8 cellular contexts compared by ENCODE assay signal in the genomic region with DNA sequence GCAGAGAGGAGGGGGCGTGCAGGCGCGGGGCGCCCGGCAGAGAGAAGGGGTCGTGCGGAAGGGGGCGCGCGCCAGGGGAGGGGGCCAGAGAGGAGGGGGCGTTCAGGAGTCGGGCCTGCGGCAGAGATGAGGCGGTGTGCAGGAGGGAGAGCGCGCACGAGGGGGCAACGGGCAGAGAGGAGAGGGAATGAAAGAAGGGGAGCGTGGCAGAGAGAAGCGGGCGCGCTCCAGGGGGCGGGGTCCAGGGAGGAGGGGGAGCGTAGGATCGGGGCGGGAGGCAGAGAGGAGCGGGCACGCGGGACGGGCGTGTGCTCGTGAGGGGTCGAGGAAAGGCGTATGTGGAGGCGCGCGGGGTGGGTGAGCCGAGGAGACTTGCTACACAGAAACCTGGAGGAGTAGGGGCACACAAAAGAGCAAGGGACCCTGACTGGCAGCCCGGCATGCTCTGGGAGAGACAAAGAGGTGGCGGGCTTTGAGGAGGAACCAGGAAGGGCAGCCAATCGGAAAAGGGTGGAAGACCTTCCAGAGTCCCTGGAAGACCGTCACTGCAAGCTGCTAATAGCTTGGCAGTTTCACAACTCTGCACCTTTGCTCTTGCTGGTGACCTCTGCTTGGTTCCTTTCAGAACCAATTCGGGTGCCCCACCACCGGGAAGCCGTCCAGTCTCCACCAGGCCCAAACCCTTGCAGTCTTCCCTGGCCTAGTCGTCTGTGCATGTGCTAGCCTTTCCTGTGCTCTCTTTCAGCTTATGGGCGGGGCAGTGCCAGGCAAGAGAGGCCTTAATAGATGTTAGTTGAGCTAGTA. TPM values are rescaled to one million over a fixed set of nuclear protein-coding genes. Genes with fewer than 3 reads are reported as not detected.
DNase-seq lines count a peak whose midpoint lies in the region; TF ChIP-seq lines count a peak whose summit lies in the region.

No MANE protein-coding gene starts in this region.

- H3K9me3 Mint-ChIP-seq in osteocyte (ENCODE audit: unreplicated experiment): no peaks in the 10 kb centered on the region

- H3K4me1 ChIP-seq in esophagus squamous epithelium: peaks cover 15 to 18% (median 16%) of the 10 kb centered on the region in 3 donors

- H3K36me3 Mint-ChIP-seq in osteocyte (ENCODE audit: unreplicated experiment): no peaks in the 10 kb centered on the region

- H3K4me3 ChIP-seq in esophagus squamous epithelium: peak overlapping the region in 3 of 4 donors; percentile 44 to 62 (median 47)
- H3K4me3 ChIP-seq in MG63: no peak overlapping the region

- 6 to 7% methylated on average over 40 to 44 of the region's 47 CpGs for WGBS in esophagus squamous epithelium, 2 donors

- TF ChIP-seq CTCF in esophagus squamous epithelium (IDR thresholded peaks at IDR 0.05): no peak
- no peak for TF ChIP-seq CTCF in osteocyte (IDR thresholded peaks at IDR 0.05)

- H3K36me3 ChIP-seq in esophagus squamous epithelium (no peaks in the 10 kb centered on the region), MG63 (no peaks in the 10 kb centered on the region)

- peaks cover 58% of the 10 kb centered on the region for H3K27me3 Mint-ChIP-seq in osteocyte (ENCODE audit: unreplicated experiment)

- no peak for TF ChIP-seq POLR2A in esophagus squamous epithelium (IDR thresholded peaks at IDR 0.05)

- H3K9me3 ChIP-seq in esophagus squamous epithelium (no peaks in the 10 kb centered on the region), MG63 (no peaks in the 10 kb centered on the region)

- intact Hi-C loops in esophagus squamous epithelium (cut with DNase I): no loop called here

- DNase-seq in DMS153 (lab: John Stamatoyannopoulos, UW) (peak; percentile 73), NCI-H69 (lab: John Stamatoyannopoulos, UW) (peak; percentile 44), esophagus squamous epithelium (lab: John Stamatoyannopoulos, UW) (no peak), osteocyte (ENCODE audit: extremely low spot score, unreplicated experiment) (no peak), AG20443 (ENCODE audit: low spot score) (no peak), NOMO-1 treated with dmso at 0.1 percent for 144 hours (lab: John Stamatoyannopoulos, UW; ENCODE audit: unreplicated experiment) (no peak), MG63 (no peak)
- DNase-seq in stimulated activated CD4-positive, alpha-beta T cell treated with anti-CD3 and anti-CD28 coated beads, Interleukin-4, amount 100 ng/mL, for 1 hour: no peak

- no peak overlapping the region for H3K27ac ChIP-seq in esophagus squamous epithelium

- H3K27ac Mint-ChIP-seq in osteocyte (ENCODE audit: unreplicated experiment): no peak overlapping the region

- peaks cover 0 to 44% (median 0%) of the 10 kb centered on the region in 4 donors for H3K27me3 ChIP-seq in esophagus squamous epithelium
- H3K27me3 ChIP-seq in MG63: no peaks in the 10 kb centered on the region

- H3K4me1 Mint-ChIP-seq in osteocyte (ENCODE audit: unreplicated experiment): peaks cover 6% of the 10 kb centered on the region

- peak overlapping the region; percentile 75 for H3K4me3 Mint-ChIP-seq in osteocyte (ENCODE audit: unreplicated experiment)

RNA-seq across cellular contexts. Expression of a gene that starts 0.6 kb away (rescaled TPM):
- under 1 TPM in 1 of 4 donors, not detected in 3; 0.15 TPM for total RNA-seq in esophagus squamous epithelium
- total RNA-seq in osteocyte: not detected in 2 replicates
- not detected in 2 replicates for total RNA-seq in MG63 (2014; rRNA removed; shearing (Covaris generic); ENCODE audit: low replicate concordance)

RNA-seq across cellular contexts. Expression of a gene that starts 0.6 kb away (rescaled TPM):
- total RNA-seq in esophagus squamous epithelium (not detected), osteocyte (not detected in 2 replicates)
- total RNA-seq in MG63 (2014; rRNA removed; shearing (Covaris generic); ENCODE audit: low replicate concordance): not detected in 2 replicates

RNA-seq across cellular contexts. Expression of a gene that starts 51.1 kb away (rescaled TPM):
- total RNA-seq in esophagus squamous epithelium (100 to 1,000 TPM in 2 of 4 donors, 10 to 100 TPM in 2; 68.0 to 185 (median 103) TPM), osteocyte (56.8 and 59.2 TPM in 2 replicates)
- total RNA-seq in MG63 (2014; rRNA removed; shearing (Covaris generic); ENCODE audit: low replicate concordance): 1.4 and 2.6 TPM in 2 replicates

Comparison
In these comparisons a context has a peak if more than half of its experiments do, and no peak if none do; other contexts are left out.
1. DNase-seq: peak in DMS153 (single experiment) and NCI-H69 (single experiment); none in esophagus squamous epithelium (single experiment), osteocyte (single experiment), AG20443 (single experiment), NOMO-1 treated with dmso at 0.1 percent for 144 hours (single experiment), MG63 (single experiment) and stimulated activated CD4-positive, alpha-beta T cell treated with anti-CD3 and anti-CD28 coated beads, Interleukin-4, amount 100 ng/mL, for 1 hour (single experiment).
2. RNA of a gene that starts 51.1 kb away (total RNA-seq): 68.0 to 185 TPM in esophagus squamous epithelium and 56.8 to 59.2 TPM in osteocyte; 1.4 to 2.6 TPM in MG63; every median in the first group is over 10 times any median in the second.